2 cellular contexts compared by ENCODE assay signal in the genomic region with DNA sequence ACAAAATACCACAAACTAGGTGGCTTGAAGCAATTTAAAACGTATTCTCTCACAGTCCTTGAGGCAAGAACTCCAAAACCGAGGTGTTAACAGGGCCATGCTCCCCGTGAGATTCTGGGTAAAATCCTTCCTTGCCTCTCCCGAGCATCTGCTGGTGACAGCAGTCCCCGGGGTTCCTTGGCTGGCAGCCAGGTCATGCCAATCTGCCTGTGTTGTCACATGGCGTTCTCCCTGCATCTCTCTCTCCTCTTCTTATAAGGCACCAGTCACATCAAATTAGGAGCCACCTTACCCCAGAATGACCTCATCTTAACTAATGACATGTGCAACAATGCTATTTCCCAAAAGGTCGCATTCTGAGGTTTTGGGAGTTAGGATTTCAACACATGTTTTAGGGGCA.
TF ChIP-seq lines count a peak whose summit lies in the region.

No MANE protein-coding gene starts in this region.

TF ChIP-seq in SK-N-SH, 30 proteins besides CTCF, POLR2A, EP300 and RAD21 (continued from another document):
- TF ChIP-seq, protein P1, sequence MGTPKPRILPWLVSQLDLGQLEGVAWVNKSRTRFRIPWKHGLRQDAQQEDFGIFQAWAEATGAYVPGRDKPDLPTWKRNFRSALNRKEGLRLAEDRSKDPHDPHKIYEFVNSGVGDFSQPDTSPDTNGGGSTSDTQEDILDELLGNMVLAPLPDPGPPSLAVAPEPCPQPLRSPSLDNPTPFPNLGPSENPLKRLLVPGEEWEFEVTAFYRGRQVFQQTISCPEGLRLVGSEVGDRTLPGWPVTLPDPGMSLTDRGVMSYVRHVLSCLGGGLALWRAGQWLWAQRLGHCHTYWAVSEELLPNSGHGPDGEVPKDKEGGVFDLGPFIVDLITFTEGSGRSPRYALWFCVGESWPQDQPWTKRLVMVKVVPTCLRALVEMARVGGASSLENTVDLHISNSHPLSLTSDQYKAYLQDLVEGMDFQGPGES (IDR thresholded peaks at IDR 0.05; ENCODE audit: low read depth, low read length): no peak
- no peak for TF ChIP-seq MAX (IDR thresholded peaks at IDR 0.05; ENCODE audit: low read depth)
TF ChIP-seq in SK-N-SH: peak in this region for 0.

TF ChIP-seq in SK-N-SH treated with all-trans-retinoic acid at 6 μM for 48 hours, 23 proteins besides CTCF, POLR2A, EP300 and RAD21 (continued from another document):
- TF ChIP-seq CREB5 (CRISPR knock-in tag; IDR thresholded peaks at IDR 0.05; ENCODE audit: low read depth): no peak
- TF ChIP-seq, protein P2, sequence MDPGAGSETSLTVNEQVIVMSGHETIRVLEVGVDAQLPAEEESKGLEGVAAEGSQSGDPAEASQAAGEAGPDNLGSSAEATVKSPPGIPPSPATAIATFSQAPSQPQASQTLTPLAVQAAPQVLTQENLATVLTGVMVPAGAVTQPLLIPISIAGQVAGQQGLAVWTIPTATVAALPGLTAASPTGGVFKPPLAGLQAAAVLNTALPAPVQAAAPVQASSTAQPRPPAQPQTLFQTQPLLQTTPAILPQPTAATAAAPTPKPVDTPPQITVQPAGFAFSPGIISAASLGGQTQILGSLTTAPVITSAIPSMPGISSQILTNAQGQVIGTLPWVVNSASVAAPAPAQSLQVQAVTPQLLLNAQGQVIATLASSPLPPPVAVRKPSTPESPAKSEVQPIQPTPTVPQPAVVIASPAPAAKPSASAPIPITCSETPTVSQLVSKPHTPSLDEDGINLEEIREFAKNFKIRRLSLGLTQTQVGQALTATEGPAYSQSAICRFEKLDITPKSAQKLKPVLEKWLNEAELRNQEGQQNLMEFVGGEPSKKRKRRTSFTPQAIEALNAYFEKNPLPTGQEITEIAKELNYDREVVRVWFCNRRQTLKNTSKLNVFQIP (CRISPR knock-in tag; IDR thresholded peaks at IDR 0.05; ENCODE audit: borderline replicate concordance, low read depth): no peak
- TF ChIP-seq PPARA (CRISPR knock-in tag; IDR thresholded peaks at IDR 0.05; ENCODE audit: borderline replicate concordance): no peak
- no peak for TF ChIP-seq BACH2 (CRISPR knock-in tag; IDR thresholded peaks at IDR 0.05; ENCODE audit: borderline replicate concordance)
- no peak for TF ChIP-seq ZNF8 (CRISPR knock-in tag; IDR thresholded peaks at IDR 0.05)
- no peak for TF ChIP-seq TCF4 (CRISPR knock-in tag; IDR thresholded peaks at IDR 0.05; ENCODE audit: borderline replicate concordance)
- no peak for TF ChIP-seq ISL1 (CRISPR knock-in tag; IDR thresholded peaks at IDR 0.05)
